In genomic region chr6:71254323-71254722, GRCh38 we compare ENCODE assay signal across 17 cellular contexts. TPM values are rescaled to one million over a fixed set of nuclear protein-coding genes. Genes with fewer than 3 reads are reported as not detected.
DNase-seq lines count a peak whose midpoint lies in the region; ATAC-seq and TF ChIP-seq lines count a peak whose summit lies in the region.
"Had no signal": no experiment of that assay in that cellular context is flagged by ENCODE, and none has a peak within 500 bp of the region (broad histone marks: within the 10 kb centered on the region; RNA-seq: fewer than 3 reads in every experiment).

No MANE protein-coding gene starts in this region.

- no peak for TF ChIP-seq CTCF in OCI-LY7 (conservative IDR thresholded peaks at IDR 0.05; ENCODE audit: low read length)

- H3K23ac ChIP-seq in mesenchymal stem cell (ENCODE audit: low read length in 2 of 2): no peak overlapping the region

- no peak overlapping the region for H3K4me3 ChIP-seq in OCI-LY7 (ENCODE audit: low read depth, low read length, poor library complexity, severe bottlenecking)
- H3K4me3 ChIP-seq in mesenchymal stem cell (ENCODE audit: insufficient read depth in 1 of 2, low read depth in 1 of 2, low read length in 2 of 2): no peak overlapping the region
- H3K4me3 ChIP-seq: breast epithelium, ovary, skin epidermis had no signal

- H3K9me3 ChIP-seq in OCI-LY7 (ENCODE audit: low read length) (no peaks in the 10 kb centered on the region), mesenchymal stem cell (ENCODE audit: control insufficient read depth, low read length) (no peaks in the 10 kb centered on the region)
- H3K9me3 ChIP-seq: breast epithelium, ovary had no signal

- H3K79me1 ChIP-seq in mesenchymal stem cell (replicated peaks; ENCODE audit: low read length, poor library complexity, severe bottlenecking): no peaks in the 10 kb centered on the region

- no peak overlapping the region for H4K91ac ChIP-seq in mesenchymal stem cell (ENCODE audit: low read length)

- no peaks in the 10 kb centered on the region for H3K9me2 ChIP-seq in OCI-LY7 (ENCODE audit: insufficient read depth, low read length)

- peak overlapping the region; percentile 54 for H2AK5ac ChIP-seq in mesenchymal stem cell (ENCODE audit: low read length, severe bottlenecking)

- H3K27ac Mint-ChIP-seq in activated T-helper 2 cell treated with anti-CD3 and anti-CD28 coated beads, Interferon-gamma antibody, Interleukin-2, Interleukin-4, amounts not matched to agents 10 μg/mL and 5 μg/mL and 100 μg/mL, durations not matched to agents 14 hours and 24 hours and 36 hours: no peak overlapping the region
- H3K27ac Mint-ChIP-seq: activated naive CD8-positive, alpha-beta T cell treated with anti-CD3 and anti-CD28 coated beads, Interleukin-2, amount 10 ng/mL, durations not matched to agents 7 days and 5 days had no signal

- ATAC-seq in HG03025 (IDR thresholded peaks at IDR 0.05; ENCODE audit: low FRiP score, unreplicated experiment): no peak

- H3K18ac ChIP-seq in mesenchymal stem cell (ENCODE audit: low read depth in 1 of 2, low read length in 2 of 2): peak overlapping the region; percentile 26 to 28

- no peak overlapping the region for H2BK15ac ChIP-seq in mesenchymal stem cell (ENCODE audit: low read depth, poor library complexity, severe bottlenecking)

- POLR2A ChIA-PET in OCI-LY7 (lab: Charles Lee): interaction anchor here (0.7 to 1.0 kb wide), 3 partner anchors 22 to 96 kb away, joined by 3 to 5 read pairs (median 4); partner anchors contain the start of gene OGFRL1

- peak overlapping the region; percentile 91 for H2AFZ ChIP-seq in OCI-LY7 (ENCODE audit: low read length)
- H2AFZ ChIP-seq in mesenchymal stem cell (ENCODE audit: low read depth, low read length): no peak overlapping the region

- peaks cover 5% of the 10 kb centered on the region for H3K27me3 Mint-ChIP-seq in activated T-helper 2 cell treated with anti-CD3 and anti-CD28 coated beads, Interferon-gamma antibody, Interleukin-2, Interleukin-4, amounts not matched to agents 10 μg/mL and 5 μg/mL and 100 μg/mL, durations not matched to agents 14 hours and 24 hours and 36 hours (ENCODE audit: low read depth)

- peak overlapping the region in 1 of 2 experiments; percentile 40 for H3K4ac ChIP-seq in mesenchymal stem cell (ENCODE audit: low read depth in 1 of 2, low read length in 2 of 2)

- intact Hi-C loops in OCI-LY7 (cut with micrococcal nuclease; ENCODE audit: unreplicated experiment): no loop called here
- intact Hi-C loops in activated T-helper 2 cell treated with anti-CD3 and anti-CD28 coated beads, Interferon-gamma antibody, Interleukin-2, Interleukin-4, amounts not matched to agents 10 μg/mL and 5 μg/mL and 100 μg/mL, durations not matched to agents 14 hours and 24 hours and 36 hours (cut with micrococcal nuclease): no loop called here

- H3K4me1 Mint-ChIP-seq in activated T-helper 2 cell treated with anti-CD3 and anti-CD28 coated beads, Interferon-gamma antibody, Interleukin-2, Interleukin-4, amounts not matched to agents 10 μg/mL and 5 μg/mL and 100 μg/mL, durations not matched to agents 14 hours and 24 hours and 36 hours (ENCODE audit: low read depth): no peaks in the 10 kb centered on the region

- H2BK120ac ChIP-seq in mesenchymal stem cell (ENCODE audit: low read depth, low read length): no peak overlapping the region

- no peak overlapping the region for H3K9ac ChIP-seq in mesenchymal stem cell (ENCODE audit: low read length)

- H3K36me3 ChIP-seq in OCI-LY7 (ENCODE audit: insufficient read depth, low read length) (no peaks in the 10 kb centered on the region), mesenchymal stem cell (ENCODE audit: control insufficient read depth in 1 of 2, insufficient read depth in 2 of 2, low read depth in 1 of 2, low read length in 2 of 2) (no peaks in the 10 kb centered on the region)
- H3K36me3 ChIP-seq: breast epithelium, ovary had no signal

- H4K20me1 ChIP-seq in OCI-LY7 (ENCODE audit: insufficient read depth, low read length): no peaks in the 10 kb centered on the region

- H3K27ac ChIP-seq in OCI-LY7 (ENCODE audit: low read depth, low read length, poor library complexity, severe bottlenecking) (no peak overlapping the region), mesenchymal stem cell (ENCODE audit: low read length, poor library complexity, severe bottlenecking) (no peak overlapping the region)
- H3K27ac ChIP-seq: breast epithelium, ovary, skin epidermis had no signal

- no peak overlapping the region for H2BK12ac ChIP-seq in mesenchymal stem cell (ENCODE audit: low read length in 2 of 2)

- H3K9me3 Mint-ChIP-seq in activated T-helper 2 cell treated with anti-CD3 and anti-CD28 coated beads, Interferon-gamma antibody, Interleukin-2, Interleukin-4, amounts not matched to agents 10 μg/mL and 5 μg/mL and 100 μg/mL, durations not matched to agents 14 hours and 24 hours and 36 hours: no peaks in the 10 kb centered on the region
- H3K9me3 Mint-ChIP-seq: activated naive CD8-positive, alpha-beta T cell treated with anti-CD3 and anti-CD28 coated beads, Interleukin-2, amount 10 ng/mL, durations not matched to agents 7 days and 5 days had no signal

- no peak overlapping the region for H2BK5ac ChIP-seq in mesenchymal stem cell (ENCODE audit: low read depth, low read length, poor library complexity, severe bottlenecking)

- H3K4me2 ChIP-seq in OCI-LY7 (ENCODE audit: low read length): no peak overlapping the region
- H3K4me2 ChIP-seq in mesenchymal stem cell (ENCODE audit: low read length, poor library complexity, severe bottlenecking): no peak overlapping the region

- H3K36me3 Mint-ChIP-seq in activated T-helper 2 cell treated with anti-CD3 and anti-CD28 coated beads, Interferon-gamma antibody, Interleukin-2, Interleukin-4, amounts not matched to agents 10 μg/mL and 5 μg/mL and 100 μg/mL, durations not matched to agents 14 hours and 24 hours and 36 hours (ENCODE audit: low read depth): no peaks in the 10 kb centered on the region
- H3K36me3 Mint-ChIP-seq: activated naive CD8-positive, alpha-beta T cell treated with anti-CD3 and anti-CD28 coated beads, Interleukin-2, amount 10 ng/mL, durations not matched to agents 7 days and 5 days had no signal

- H3K79me2 ChIP-seq in OCI-LY7 (ENCODE audit: insufficient read depth, low read depth, low read length): no peaks in the 10 kb centered on the region

- peaks cover 52% of the 10 kb centered on the region for H3K4me1 ChIP-seq in OCI-LY7 (ENCODE audit: insufficient read depth, low read length, poor library complexity, severe bottlenecking)
- H3K4me1 ChIP-seq in mesenchymal stem cell (ENCODE audit: control insufficient read depth, insufficient read depth, low read depth, low read length): peaks cover 4% of the 10 kb centered on the region

- H3K27me3 ChIP-seq in mesenchymal stem cell (ENCODE audit: control insufficient read depth in 1 of 2, insufficient read depth in 1 of 2, low read length in 2 of 2): no peaks in the 10 kb centered on the region
- H3K27me3 ChIP-seq: breast epithelium, ovary had no signal

- WGBS in mesenchymal stem cell: 14% methylated on average over 3 of the region's 3 CpGs

- DNase-seq in DMS 273 treated with DMSO at 0.1 percent for 48 hours (lab: John Stamatoyannopoulos, UW) (peak; percentile 38), NCI-H146 (lab: John Stamatoyannopoulos, UW) (peak; percentile 44), OCI-LY7 (ENCODE audit: low spot score) (peak; percentile 28), mesenchymal stem cell (no peak), SKM-1 (lab: John Stamatoyannopoulos, UW; ENCODE audit: unreplicated experiment) (no peak)
- DNase-seq in activated T-helper 2 cell treated with anti-CD3 and anti-CD28 coated beads, Interferon-gamma antibody, Interleukin-2, Interleukin-4, amounts not matched to agents 10 μg/mL and 5 μg/mL and 100 μg/mL, durations not matched to agents 14 hours and 24 hours and 36 hours (ENCODE audit: low spot score): no peak
- DNase-seq in activated naive CD4-positive, alpha-beta T cell (lab: John Stamatoyannopoulos, UW): no peak
- DNase-seq: activated CD4-positive, alpha-beta T cell treated with anti-CD3 and anti-CD28 coated beads, Interleukin-2, amount 50 U/mL, for 4 hours; activated naive CD8-positive, alpha-beta T cell treated with anti-CD3 and anti-CD28 coated beads, Interleukin-2, amount 10 ng/mL, durations not matched to agents 7 days and 5 days; activated T-cell treated with anti-CD3 and anti-CD28 coated beads, Interleukin-2, amount 50 U/mL, for 1 hour; Calu3; midbrain; MM.1S; ovary had no signal

- CTCF ChIA-PET in OCI-LY7 (lab: Charles Lee; ENCODE audit: unreplicated experiment): no interaction called here

- no peak overlapping the region for H3K4me3 Mint-ChIP-seq in activated T-helper 2 cell treated with anti-CD3 and anti-CD28 coated beads, Interferon-gamma antibody, Interleukin-2, Interleukin-4, amounts not matched to agents 10 μg/mL and 5 μg/mL and 100 μg/mL, durations not matched to agents 14 hours and 24 hours and 36 hours (ENCODE audit: low read depth)
- H3K4me3 Mint-ChIP-seq: activated naive CD8-positive, alpha-beta T cell treated with anti-CD3 and anti-CD28 coated beads, Interleukin-2, amount 10 ng/mL, durations not matched to agents 7 days and 5 days had no signal

- no TSS peak for BruUV-seq in OCI-LY7 (replicated peaks; lab: Mats Ljungman, UMichigan)

- H3K14ac ChIP-seq in mesenchymal stem cell (ENCODE audit: low read length in 2 of 2): no peak overlapping the region

- no peak overlapping the region for H4K8ac ChIP-seq in mesenchymal stem cell (ENCODE audit: low read length)

RNA-seq across cellular contexts. Expression of gene OGFRL1, which starts 34.3 kb away (rescaled TPM):
- total RNA-seq in OCI-LY7 (2014; rRNA removed; shearing (Covaris generic)): 32.5 and 33.5 TPM in 2 replicates
- 32.9 and 35.8 TPM in 2 replicates for total RNA-seq in OCI-LY7 (2022)
- polyA plus RNA-seq in mesenchymal stem cell (2013, experiment 1 of 2): 34.2 TPM
- polyA plus RNA-seq in mesenchymal stem cell (2013, experiment 2 of 2): 37.1 TPM
- total RNA-seq in activated T-helper 2 cell treated with anti-CD3 and anti-CD28 coated beads, Interferon-gamma antibody, Interleukin-2, Interleukin-4, amounts not matched to agents 10 μg/mL and 5 μg/mL and 100 μg/mL, durations not matched to agents 14 hours and 24 hours and 36 hours: 2.9 and 3.3 TPM in 2 replicates

Comparison
In these comparisons a context has a peak if more than half of its experiments do, and no peak if none do; other contexts are left out.
1. DNase-seq: peak in DMS 273 treated with DMSO at 0.1 percent for 48 hours (single experiment), NCI-H146 (single experiment) and OCI-LY7 (single experiment); none in mesenchymal stem cell (single experiment), SKM-1 (single experiment), activated T-helper 2 cell treated with anti-CD3 and anti-CD28 coated beads, Interferon-gamma antibody, Interleukin-2, Interleukin-4, amounts not matched to agents 10 μg/mL and 5 μg/mL and 100 μg/mL, durations not matched to agents 14 hours and 24 hours and 36 hours (single experiment) and activated naive CD4-positive, alpha-beta T cell (0 of 4).